Comparison of ENCODE assay signal across 8 cellular contexts in genomic region chr14:31207287-31207745, GRCh38. TPM values are rescaled to one million over a fixed set of nuclear protein-coding genes. Genes with fewer than 3 reads are reported as not detected.
DNase-seq lines count a peak whose midpoint lies in the region; ATAC-seq and TF ChIP-seq lines count a peak whose summit lies in the region.

No MANE protein-coding gene starts in this region.

- peaks cover 6% of the 10 kb centered on the region for H3K9me3 Mint-ChIP-seq in nephron progenitor cell

- no peaks in the 10 kb centered on the region for H3K27me3 Mint-ChIP-seq in nephron progenitor cell (ENCODE audit: low read depth, poor library complexity)

- peaks cover 30% of the 10 kb centered on the region for H3K36me3 Mint-ChIP-seq in nephron progenitor cell (ENCODE audit: low read depth)

- peaks cover 34% of the 10 kb centered on the region for H3K4me1 Mint-ChIP-seq in nephron progenitor cell

- peak overlapping the region; percentile 99 for H3K27ac Mint-ChIP-seq in nephron progenitor cell

- ATAC-seq in HG02678 (IDR thresholded peaks at IDR 0.05; ENCODE audit: unreplicated experiment): peak; percentile 36

- peak overlapping the region; percentile 59 for H3K4me3 ChIP-seq in epithelial cell of esophagus (ENCODE audit: low read length)

- no peak for TF ChIP-seq CTCF in epithelial cell of esophagus (IDR thresholded peaks at IDR 0.05; ENCODE audit: insufficient read depth, low read depth, low read length, missing control alignments)
- TF ChIP-seq CTCF in nephron progenitor cell (IDR thresholded peaks at IDR 0.05): no peak

- H3K4me3 Mint-ChIP-seq in nephron progenitor cell: peak overlapping the region; percentile 87

- peak in 2 of 3 experiments; percentile 84 to 99 for DNase-seq in NCI-H1417 (lab: John Stamatoyannopoulos, UW)
- DNase-seq in NCI-H1417 treated with DMSO at 0.1 percent for 48 hours (lab: John Stamatoyannopoulos, UW): no peak
- DNase-seq in RPMI7951 (ENCODE audit: low read depth): peak; percentile 78
- peak; percentile 83 for DNase-seq in epithelial cell of esophagus (ENCODE audit: low read depth)
- no peak for DNase-seq in nephron progenitor cell
- no peak for DNase-seq in AG08395 (ENCODE audit: low spot score)
- DNase-seq in NCI-H128 (lab: John Stamatoyannopoulos, UW; ENCODE audit: unreplicated experiment): no peak

RNA-seq across cellular contexts. Expression of gene HECTD1, which starts 0.3 kb away (rescaled TPM):
- 79.9 and 80.0 TPM in 2 replicates for total RNA-seq in RPMI7951 (2014; rRNA removed; shearing (Covaris generic))

Comparison
In these comparisons a context has a peak if more than half of its experiments do, and no peak if none do; other contexts are left out.
1. DNase-seq: peak in NCI-H1417 (2 of 3), RPMI7951 (single experiment) and epithelial cell of esophagus (single experiment); none in NCI-H1417 treated with DMSO at 0.1 percent for 48 hours (single experiment), nephron progenitor cell (single experiment), AG08395 (single experiment) and NCI-H128 (single experiment).